Comparison of ENCODE assay signal across 22 cellular contexts in the genomic region with DNA sequence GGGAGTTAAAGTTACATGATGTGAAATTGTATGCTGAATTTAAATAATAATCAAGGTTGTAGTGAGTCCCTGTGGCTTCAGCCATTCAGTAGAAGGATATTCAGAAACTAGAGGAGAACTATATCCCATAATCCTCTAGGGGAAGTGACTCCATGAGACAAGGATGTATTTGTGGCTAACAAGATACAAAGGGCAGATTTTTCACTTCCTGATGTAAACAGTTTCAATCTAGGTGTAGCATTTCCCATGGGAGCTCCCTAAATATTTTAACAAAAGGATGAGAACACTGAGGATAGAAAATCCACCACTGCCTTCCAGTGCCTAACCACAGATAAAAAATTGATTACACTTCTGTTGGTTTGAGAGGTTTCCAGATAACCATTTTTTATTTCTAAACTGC.
"Had no signal": no experiment of that assay in that cellular context is flagged by ENCODE, and none has a peak within 500 bp of the region (broad histone marks: within the 10 kb centered on the region; RNA-seq: fewer than 3 reads in every experiment).

No MANE protein-coding gene starts in this region.

- DNase-seq: activated CD4-positive, alpha-beta T cell treated with anti-CD3 and anti-CD28 coated beads for 1 hour; activated CD4-positive, alpha-beta T cell treated with anti-CD3 and anti-CD28 coated beads, Interleukin-2, amount 50 U/mL, for 1 hour; activated CD8-positive, alpha-beta T cell treated with anti-CD3 and anti-CD28 coated beads, Interleukin-2, amount 10 ng/mL, durations not matched to agents 7 days and 5 days; activated gamma-delta T cell; activated naive CD4-positive, alpha-beta T cell treated with anti-CD3 and anti-CD28 coated beads, Interleukin-2, amount 50 U/mL, for 16 hours; activated naive CD8-positive, alpha-beta T cell treated with anti-CD3 and anti-CD28 coated beads, Interleukin-2, amount 50 U/mL, for 24 hours; body of pancreas; effector CD8-positive, alpha-beta T cell; erythroblast; foreskin melanocyte; kidney glomerular epithelial cell; midbrain; natural killer cell; pancreas; right cardiac atrium; stimulated activated CD4-positive, alpha-beta T cell treated with anti-CD3 and anti-CD28 coated beads, Interleukin-1b, Interleukin-23, amount 100 ng/mL, for 48 hours; substantia nigra; tibial artery had no signal

- H3K4me1 ChIP-seq: body of pancreas, pancreas, tibial artery had no signal

- ATAC-seq: activated CD8-positive, alpha-beta T cell treated with anti-CD3 and anti-CD28 coated beads, Interleukin-2, amount 10 ng/mL, durations not matched to agents 7 days and 5 days; activated naive CD8-positive, alpha-beta T cell treated with anti-CD3 and anti-CD28 coated beads, Interleukin-2, amount 50 U/mL, for 24 hours; body of pancreas; natural killer cell; pancreas; right cardiac atrium had no signal

- H3K4me3 Mint-ChIP-seq: activated CD8-positive, alpha-beta T cell treated with anti-CD3 and anti-CD28 coated beads, Interleukin-2, amount 10 ng/mL, durations not matched to agents 7 days and 5 days; activated naive CD8-positive, alpha-beta T cell treated with anti-CD3 and anti-CD28 coated beads, Interleukin-2, amount 50 U/mL, for 24 hours; activated T-helper 1 cell treated with anti-CD3 and anti-CD28 coated beads, Interleukin-12 subunit alpha, Interleukin-12 subunit beta, Interleukin-2, Interleukin-4 antibody, amounts not matched to agents 30 ng/mL and 10 ng/mL and 1 ng/mL, durations not matched to agents 14 hours and 24 hours and 36 hours; dendritic cell treated with granulocyte-macrophage colony-stimulating factor and Interleukin-4, amounts not matched to agents 40 ng/mL and 50 ng/mL, for 4 days; natural killer cell; stimulated activated naive CD8-positive, alpha-beta T cell treated with anti-CD3 and anti-CD28 coated beads, Interleukin-15, Interleukin-2, amounts not matched to agents 100 ng/mL and 50 ng/mL, for 24 hours had no signal

- H3K9me3 ChIP-seq: body of pancreas, pancreas, tibial artery had no signal

- H3K27ac Mint-ChIP-seq: activated CD8-positive, alpha-beta T cell treated with anti-CD3 and anti-CD28 coated beads, Interleukin-2, amount 10 ng/mL, durations not matched to agents 7 days and 5 days; activated naive CD8-positive, alpha-beta T cell treated with anti-CD3 and anti-CD28 coated beads, Interleukin-2, amount 50 U/mL, for 24 hours; activated T-helper 1 cell treated with anti-CD3 and anti-CD28 coated beads, Interleukin-12 subunit alpha, Interleukin-12 subunit beta, Interleukin-2, Interleukin-4 antibody, amounts not matched to agents 30 ng/mL and 10 ng/mL and 1 ng/mL, durations not matched to agents 14 hours and 24 hours and 36 hours; dendritic cell treated with granulocyte-macrophage colony-stimulating factor and Interleukin-4, amounts not matched to agents 40 ng/mL and 50 ng/mL, for 4 days; natural killer cell; stimulated activated naive CD8-positive, alpha-beta T cell treated with anti-CD3 and anti-CD28 coated beads, Interleukin-15, Interleukin-2, amounts not matched to agents 100 ng/mL and 50 ng/mL, for 24 hours had no signal

- H3K27ac ChIP-seq: body of pancreas, pancreas, skin epidermis, tibial artery had no signal

- H3K36me3 Mint-ChIP-seq: natural killer cell had no signal

- H3K9me3 Mint-ChIP-seq: activated T-helper 1 cell treated with anti-CD3 and anti-CD28 coated beads, Interleukin-12 subunit alpha, Interleukin-12 subunit beta, Interleukin-2, Interleukin-4 antibody, amounts not matched to agents 30 ng/mL and 10 ng/mL and 1 ng/mL, durations not matched to agents 14 hours and 24 hours and 36 hours; dendritic cell treated with granulocyte-macrophage colony-stimulating factor and Interleukin-4, amounts not matched to agents 40 ng/mL and 50 ng/mL, for 4 days; stimulated activated naive CD8-positive, alpha-beta T cell treated with anti-CD3 and anti-CD28 coated beads, Interleukin-15, Interleukin-2, amounts not matched to agents 100 ng/mL and 50 ng/mL, for 24 hours had no signal

- H3K4me1 Mint-ChIP-seq: activated naive CD8-positive, alpha-beta T cell treated with anti-CD3 and anti-CD28 coated beads, Interleukin-2, amount 50 U/mL, for 24 hours; natural killer cell had no signal

- H3K36me3 ChIP-seq: pancreas, tibial artery had no signal

- H3K27me3 Mint-ChIP-seq: activated naive CD8-positive, alpha-beta T cell treated with anti-CD3 and anti-CD28 coated beads, Interleukin-2, amount 50 U/mL, for 24 hours; dendritic cell treated with granulocyte-macrophage colony-stimulating factor and Interleukin-4, amounts not matched to agents 40 ng/mL and 50 ng/mL, for 4 days; stimulated activated naive CD8-positive, alpha-beta T cell treated with anti-CD3 and anti-CD28 coated beads, Interleukin-15, Interleukin-2, amounts not matched to agents 100 ng/mL and 50 ng/mL, for 24 hours had no signal

- H3K4me3 ChIP-seq: body of pancreas, pancreas, skin epidermis, tibial artery had no signal

- H3K27me3 ChIP-seq: body of pancreas, pancreas, tibial artery had no signal
